In genomic region chr1:50424045-50424939, GRCh38 we compare ENCODE assay signal across 8 cellular contexts. TPM values are rescaled to one million over a fixed set of nuclear protein-coding genes. Genes with fewer than 3 reads are reported as not detected.
A peak's percentile ranks its signal among the peaks of the same experiment; 100 is the strongest.
DNase-seq lines count a peak whose midpoint lies in the region; ATAC-seq, FAIRE-seq and TF ChIP-seq lines count a peak whose summit lies in the region.

No MANE protein-coding gene starts in this region.

- WGBS in K562 (ENCODE audit: insufficient coverage, low coverage, missing lambda C conversion rate) = 21% methylated on average over 38 of the region's 40 CpGs

- H3K27ac ChIP-seq in HUES48 (ENCODE audit: low read depth, low read length) (no peak overlapping the region), K562 (ENCODE audit: extremely low read depth, low read depth, low read length) (no peak overlapping the region)

- no peak for TF ChIP-seq RAD21 in K562 (CRISPR knock-in tag; conservative IDR thresholded peaks at IDR 0.05 in 1 of 2, IDR thresholded peaks at IDR 0.05 in 1 of 2)

- in situ Hi-C loops in K562 (cut with MboI) = no loop called here

- no peaks in the 10 kb centered on the region for H3K9me1 ChIP-seq in K562 (ENCODE audit: control insufficient read depth, insufficient read depth, low read length)

- no peak for ATAC-seq in K562
- ATAC-seq in HG03025 (IDR thresholded peaks at IDR 0.05; ENCODE audit: low FRiP score, unreplicated experiment) = no peak

- H3K36me3 Mint-ChIP-seq in osteocyte (ENCODE audit: unreplicated experiment) = peaks cover 4% of the 10 kb centered on the region

- CTCF ChIA-PET in K562 (lab: Yijun Ruan, JAX; ENCODE audit: low intra/inter-chr PET ratio) = no interaction called here

- no peak for TF ChIP-seq EP300 in K562 (IDR thresholded peaks at IDR 0.05; ENCODE audit: low read length)

- TF ChIP-seq POLR2A in K562 (conservative IDR thresholded peaks at IDR 0.05) = no peak

- H3K4me1 ChIP-seq in HUES48 (ENCODE audit: control insufficient read depth, insufficient read depth, low read length) = peaks cover 37% of the 10 kb centered on the region
- H3K4me1 ChIP-seq in K562 (replicated peaks in 1 of 2; ENCODE audit: control insufficient read depth in 2 of 2, insufficient read depth in 2 of 2, low read length in 2 of 2) = peaks cover 0 to 35% of the 10 kb centered on the region in 2 experiments; a peak in 2 of 5 replicates

- H3K9me3 Mint-ChIP-seq in osteocyte (ENCODE audit: unreplicated experiment) = no peaks in the 10 kb centered on the region

- TF ChIP-seq CTCF in K562 (IDR thresholded peaks at IDR 0.05 in 2 of 3, conservative IDR thresholded peaks at IDR 0.05 in 1 of 3; ENCODE audit: insufficient read depth in 2 of 3, low read depth in 1 of 3, low read length in 3 of 3) = no peak
- TF ChIP-seq CTCF in osteocyte (IDR thresholded peaks at IDR 0.05) = no peak

- BruUV-seq in K562 (replicated peaks; lab: Mats Ljungman, UMichigan) = no TSS peak

- no peaks in the 10 kb centered on the region for H3K36me3 ChIP-seq in HUES48 (ENCODE audit: control insufficient read depth, insufficient read depth, low read length)
- H3K36me3 ChIP-seq in K562 (ENCODE audit: control insufficient read depth, insufficient read depth, low read length) = no peaks in the 10 kb centered on the region

- H3K4me2 ChIP-seq in K562 (ENCODE audit: insufficient read depth, low read length) = no peak overlapping the region

- H3K79me2 ChIP-seq in K562 (ENCODE audit: control insufficient read depth, insufficient read depth, low read length) = no peaks in the 10 kb centered on the region

- H3K9ac ChIP-seq in HUES48 (ENCODE audit: low read depth, low read length) (no peak overlapping the region), K562 (ENCODE audit: insufficient read depth in 1 of 2, low read depth in 2 of 2, low read length in 2 of 2) (no peak overlapping the region)

- H3K4me3 ChIP-seq in HUES48 (ENCODE audit: low read depth, low read length) = peak overlapping the region; percentile 28; the same call in 1 of the 2 replicates
- H3K4me3 ChIP-seq in K562 = no peak overlapping the region

- FAIRE-seq in K562 (lab: Jason Lieb, UNC) = no peak

- H3K9me3 ChIP-seq in HUES48 (ENCODE audit: control insufficient read depth, insufficient read depth, low read length) (no peaks in the 10 kb centered on the region), K562 (replicated peaks; ENCODE audit: control insufficient read depth, insufficient read depth, low read depth, low read length) (no peaks in the 10 kb centered on the region)

- no peak overlapping the region for H2AFZ ChIP-seq in K562 (ENCODE audit: low read depth, low read length)

- no peaks in the 10 kb centered on the region; the same call in 1 of the 2 replicates for H4K20me1 ChIP-seq in K562 (replicated peaks; ENCODE audit: control insufficient read depth, insufficient read depth, low read length)

- H3K27me3 Mint-ChIP-seq in osteocyte (ENCODE audit: unreplicated experiment) = peaks cover 84% of the 10 kb centered on the region

- intact Hi-C loops in K562 (cut with micrococcal nuclease) (no loop called here), head of caudate nucleus (cut with DNase I) (no loop called here)

- H3K27me3 ChIP-seq in HUES48 (ENCODE audit: control insufficient read depth, insufficient read depth, low read length) = peaks cover 100% of the 10 kb centered on the region
- H3K27me3 ChIP-seq in K562 (ENCODE audit: control insufficient read depth in 2 of 2, insufficient read depth in 2 of 2, low read length in 2 of 2) = peaks cover 76 to 88% of the 10 kb centered on the region in 2 experiments

- peak; percentile 41 for DNase-seq in DMS153 (lab: John Stamatoyannopoulos, UW)
- no peak for DNase-seq in K562 (ENCODE audit: extremely low read depth in 1 of 4, low spot score in 3 of 4)
- DNase-seq in osteocyte (ENCODE audit: extremely low spot score, unreplicated experiment) = no peak
- no peak for DNase-seq in stimulated activated naive CD4-positive, alpha-beta T cell (lab: John Stamatoyannopoulos, UW)
- no peak for DNase-seq in head of caudate nucleus
- DNase-seq in HK-2 (ENCODE audit: unreplicated experiment) = no peak

- POLR2A ChIA-PET in K562 (lab: Yijun Ruan, JAX) = interaction anchor here (0.6 to 2.3 kb wide), 6 partner anchors 8 to 1182 kb away, joined by 3 to 8 read pairs (median 4); no protein-coding TSS in a partner anchor

- peak overlapping the region; percentile 70 for H3K4me3 Mint-ChIP-seq in osteocyte (ENCODE audit: unreplicated experiment)

- peak overlapping the region; percentile 10 for H3K27ac Mint-ChIP-seq in osteocyte (ENCODE audit: unreplicated experiment)

- H3K4me1 Mint-ChIP-seq in osteocyte (ENCODE audit: unreplicated experiment) = peaks cover 58% of the 10 kb centered on the region

TF ChIP-seq in K562, 482 proteins besides CTCF, POLR2A, EP300 and RAD21:
- TF ChIP-seq XRCC4 (IDR thresholded peaks at IDR 0.05; ENCODE audit: extremely low read depth, insufficient read depth, insufficient read length) (no peak), CBX8 (IDR thresholded peaks at IDR 0.05; ENCODE audit: borderline replicate concordance, extremely low read depth, low read depth, low read length, poor library complexity, severe bottlenecking) (peak; percentile 74)
- TF ChIP-seq, protein P1, sequence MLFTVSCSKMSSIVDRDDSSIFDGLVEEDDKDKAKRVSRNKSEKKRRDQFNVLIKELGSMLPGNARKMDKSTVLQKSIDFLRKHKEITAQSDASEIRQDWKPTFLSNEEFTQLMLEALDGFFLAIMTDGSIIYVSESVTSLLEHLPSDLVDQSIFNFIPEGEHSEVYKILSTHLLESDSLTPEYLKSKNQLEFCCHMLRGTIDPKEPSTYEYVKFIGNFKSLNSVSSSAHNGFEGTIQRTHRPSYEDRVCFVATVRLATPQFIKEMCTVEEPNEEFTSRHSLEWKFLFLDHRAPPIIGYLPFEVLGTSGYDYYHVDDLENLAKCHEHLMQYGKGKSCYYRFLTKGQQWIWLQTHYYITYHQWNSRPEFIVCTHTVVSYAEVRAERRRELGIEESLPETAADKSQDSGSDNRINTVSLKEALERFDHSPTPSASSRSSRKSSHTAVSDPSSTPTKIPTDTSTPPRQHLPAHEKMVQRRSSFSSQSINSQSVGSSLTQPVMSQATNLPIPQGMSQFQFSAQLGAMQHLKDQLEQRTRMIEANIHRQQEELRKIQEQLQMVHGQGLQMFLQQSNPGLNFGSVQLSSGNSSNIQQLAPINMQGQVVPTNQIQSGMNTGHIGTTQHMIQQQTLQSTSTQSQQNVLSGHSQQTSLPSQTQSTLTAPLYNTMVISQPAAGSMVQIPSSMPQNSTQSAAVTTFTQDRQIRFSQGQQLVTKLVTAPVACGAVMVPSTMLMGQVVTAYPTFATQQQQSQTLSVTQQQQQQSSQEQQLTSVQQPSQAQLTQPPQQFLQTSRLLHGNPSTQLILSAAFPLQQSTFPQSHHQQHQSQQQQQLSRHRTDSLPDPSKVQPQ (CRISPR knock-in tag; IDR thresholded peaks at IDR 0.05; ENCODE audit: borderline replicate concordance) = no peak

RNA-seq across cellular contexts. Expression of gene DMRTA2, which starts 1.0 kb away (rescaled TPM):
- not detected in 2 replicates for total RNA-seq in K562 (2011; cell fraction: chromatin; rRNA removed; ENCODE audit: low replicate concordance)
- not detected in 2 replicates for total RNA-seq in K562 (2011; cell fraction: nucleolus; rRNA removed)
- not detected in 2 replicates for total RNA-seq in K562 (2011; cell fraction: nucleoplasm; rRNA removed)
- not detected in 2 replicates for total RNA-seq in K562 (2014; rRNA removed)
- total RNA-seq in K562 (2014; rRNA removed; fragmentation: Illumina TruSeq; extraction: Trizol) = not detected in 2 replicates
- total RNA-seq in K562 (2015; rRNA removed; fragmentation: Illumina TruSeq; extraction: Trizol) = not detected in 2 replicates
- not detected in 2 replicates for total RNA-seq in K562 (2021)
- not detected in 2 replicates for polyA plus RNA-seq in K562 (2011; rRNA removed)
- polyA plus RNA-seq in K562 (2011; cell fraction: cytosol; rRNA removed) = not detected in 2 replicates
- not detected in 2 replicates for polyA plus RNA-seq in K562 (2011; cell fraction: nucleus; rRNA removed)
- polyA plus RNA-seq in K562 (2012) = not detected in 2 replicates
- not detected in 2 replicates for polyA plus RNA-seq in K562 (2014; fragmentation: Illumina TruSeq; extraction: Trizol)
- polyA plus RNA-seq in K562 (2014; fragmentation: Nextera tagmentation; extraction: Ambion mirVana) = not detected
- polyA plus RNA-seq in K562 (2014; rRNA removed) = not detected in 2 replicates
- not detected in 2 replicates for polyA minus RNA-seq in K562 (2011; rRNA and poly(A)+ RNA removed)
- polyA minus RNA-seq in K562 (2011; cell fraction: cytosol; rRNA and poly(A)+ RNA removed) = not detected in 2 replicates
- not detected in 2 replicates for polyA minus RNA-seq in K562 (2011; cell fraction: nucleus; rRNA and poly(A)+ RNA removed)
- total RNA-seq in osteocyte = 0.19 TPM in 1 of 2 replicates, not detected in the other
